17 cellular contexts compared by ENCODE assay signal in the genomic region with DNA sequence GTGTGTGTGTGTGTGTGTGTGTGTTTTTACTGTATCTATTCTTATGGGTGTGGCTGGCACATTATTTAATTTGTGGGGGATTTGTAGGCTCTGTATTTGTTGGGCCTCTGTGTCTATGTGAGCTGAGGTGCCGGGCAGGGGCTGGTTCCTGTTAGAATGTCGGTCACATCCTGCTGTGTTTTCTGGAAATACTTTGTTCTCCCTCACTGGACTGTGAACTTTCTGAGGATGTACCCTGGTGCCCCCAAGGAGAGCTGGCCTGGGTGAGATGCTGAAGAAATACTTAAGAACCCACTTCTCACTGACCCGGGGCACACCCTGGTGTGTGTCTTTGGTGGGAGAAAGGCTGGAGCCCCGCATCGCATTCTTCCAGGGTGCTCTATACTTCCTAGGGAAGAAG. TPM values are rescaled to one million over a fixed set of nuclear protein-coding genes. Genes with fewer than 3 reads are reported as not detected.
"Had no signal": no experiment of that assay in that cellular context is flagged by ENCODE, and none has a peak within 500 bp of the region (broad histone marks: within the 10 kb centered on the region; RNA-seq: fewer than 3 reads in every experiment).

No MANE protein-coding gene starts in this region.

- H3K27ac ChIP-seq: ascending aorta, WERI-Rb-1 had no signal

- H3K4me3 Mint-ChIP-seq: activated CD8-positive, alpha-beta T cell treated with anti-CD3 and anti-CD28 coated beads, Interleukin-2, amount 10 ng/mL, durations not matched to agents 7 days and 5 days; activated T-helper 1 cell treated with anti-CD3 and anti-CD28 coated beads, Interleukin-12 subunit alpha, Interleukin-12 subunit beta, Interleukin-2, Interleukin-4 antibody, amounts not matched to agents 30 ng/mL and 10 ng/mL and 1 ng/mL, durations not matched to agents 14 hours and 24 hours and 36 hours; T-cell had no signal

- H3K27ac Mint-ChIP-seq: activated CD8-positive, alpha-beta T cell treated with anti-CD3 and anti-CD28 coated beads, Interleukin-2, amount 10 ng/mL, durations not matched to agents 7 days and 5 days; activated T-helper 1 cell treated with anti-CD3 and anti-CD28 coated beads, Interleukin-12 subunit alpha, Interleukin-12 subunit beta, Interleukin-2, Interleukin-4 antibody, amounts not matched to agents 30 ng/mL and 10 ng/mL and 1 ng/mL, durations not matched to agents 14 hours and 24 hours and 36 hours; T-cell had no signal

- H3K36me3 Mint-ChIP-seq: T-cell had no signal

- H3K27me3 ChIP-seq: ascending aorta, stomach had no signal

- DNase-seq: activated CD4-positive, alpha-beta T cell treated with anti-CD3 and anti-CD28 coated beads for 48 hours; activated CD8-positive, alpha-beta T cell treated with anti-CD3 and anti-CD28 coated beads, Interleukin-2, amount 10 ng/mL, durations not matched to agents 7 days and 5 days; activated naive CD4-positive, alpha-beta T cell; cortex of kidney; effector memory CD4-positive, alpha-beta T cell; midbrain; retina; stimulated activated CD4-positive, alpha-beta T cell treated with anti-CD3 and anti-CD28 coated beads, Interleukin-4, amount 100 ng/mL, for 4 hours; stomach; T-cell; WERI-Rb-1 had no signal

- H3K4me3 ChIP-seq: ascending aorta, skin epidermis, stomach had no signal

- ATAC-seq: activated CD8-positive, alpha-beta T cell treated with anti-CD3 and anti-CD28 coated beads, Interleukin-2, amount 10 ng/mL, durations not matched to agents 7 days and 5 days; left lobe of liver; T-cell had no signal

- H3K9me3 Mint-ChIP-seq: activated T-helper 1 cell treated with anti-CD3 and anti-CD28 coated beads, Interleukin-12 subunit alpha, Interleukin-12 subunit beta, Interleukin-2, Interleukin-4 antibody, amounts not matched to agents 30 ng/mL and 10 ng/mL and 1 ng/mL, durations not matched to agents 14 hours and 24 hours and 36 hours; T-cell had no signal

- H3K36me3 ChIP-seq: ascending aorta, stomach, WERI-Rb-1 had no signal

- H3K9me3 ChIP-seq: ascending aorta, stomach had no signal

RNA-seq across cellular contexts. Expression of a gene that starts 34.6 kb away (rescaled TPM):
- total RNA-seq: activated CD8-positive, alpha-beta T cell treated with anti-CD3 and anti-CD28 coated beads, Interleukin-2, amount 10 ng/mL, durations not matched to agents 7 days and 5 days; activated T-helper 1 cell treated with anti-CD3 and anti-CD28 coated beads, Interleukin-12 subunit alpha, Interleukin-12 subunit beta, Interleukin-2, Interleukin-4 antibody, amounts not matched to agents 30 ng/mL and 10 ng/mL and 1 ng/mL, durations not matched to agents 14 hours and 24 hours and 36 hours; ascending aorta; esophagus mucosa; fibroblast of villous mesenchyme; left lobe of liver; stomach; T-cell had no signal
